31 cellular contexts compared by ENCODE assay signal in genomic region chr7:127948312-127948711, GRCh38.
"Had no signal": no experiment of that assay in that cellular context is flagged by ENCODE, and none has a peak within 500 bp of the region (broad histone marks: within the 10 kb centered on the region; RNA-seq: fewer than 3 reads in every experiment).

No MANE protein-coding gene starts in this region.

- ATAC-seq: activated CD4-positive, alpha-beta T cell treated with anti-CD3 and anti-CD28 coated beads for 36 hours; activated CD4-positive, CD25-positive, alpha-beta regulatory T cell treated with anti-CD3 and anti-CD28 coated beads, Interleukin-2, amount 50 U/mL, for 24 hours; activated CD8-positive, alpha-beta T cell treated with anti-CD3 and anti-CD28 coated beads, Interleukin-2, amount 10 ng/mL, durations not matched to agents 7 days and 5 days; Panc1; WTC11 had no signal

- DNase-seq: activated CD4-positive, alpha-beta T cell treated with anti-CD3 and anti-CD28 coated beads for 36 hours; activated CD4-positive, alpha-beta T cell treated with anti-CD3 and anti-CD28 coated beads, Interleukin-2, amount 10 ng/mL, durations not matched to agents 7 days and 5 days; activated CD4-positive, alpha-beta T cell treated with anti-CD3 and anti-CD28 coated beads, Interleukin-2, amount 50 U/mL, for 48 hours; activated CD8-positive, alpha-beta T cell treated with anti-CD3 and anti-CD28 coated beads, Interleukin-2, amount 10 ng/mL, durations not matched to agents 7 days and 5 days; activated gamma-delta T cell treated with Interleukin-2 at 50 U/mL for 16 hours; activated naive CD4-positive, alpha-beta T cell treated with anti-CD3 and anti-CD28 coated beads, Interleukin-2, amount 10 ng/mL, durations not matched to agents 7 days and 5 days; activated naive CD8-positive, alpha-beta T cell treated with anti-CD3 and anti-CD28 coated beads for 36 hours; activated T-cell treated with anti-CD3 and anti-CD28 coated beads, Interleukin-2, amount 50 U/mL, for 24 hours; amniotic stem cell; aorta; brain microvascular endothelial cell; central memory CD4-positive, alpha-beta T cell; KG1; MM.1S; MV-4-11; NCI-H1092; NCI-H146; NCI-H187; NCI-H2029 treated with DMSO at 0.1 percent for 48 hours; NCI-H2107; NCI-H2171; NCI-H510A; NCI-H774; RPMI8226; SHP77 treated with DMSO at 0.1 percent for 48 hours had no signal

- H3K9me3 Mint-ChIP-seq: activated CD4-positive, alpha-beta T cell treated with anti-CD3 and anti-CD28 coated beads, Interleukin-2, amount 10 ng/mL, durations not matched to agents 7 days and 5 days; activated naive CD4-positive, alpha-beta T cell treated with anti-CD3 and anti-CD28 coated beads, Interleukin-2, amount 10 ng/mL, durations not matched to agents 7 days and 5 days; activated naive CD8-positive, alpha-beta T cell treated with anti-CD3 and anti-CD28 coated beads for 36 hours; activated T-cell treated with anti-CD3 and anti-CD28 coated beads, Interleukin-2, amount 50 U/mL, for 24 hours; T-helper 1 cell treated with Interleukin-12 subunit alpha and Interleukin-12 subunit beta and Interleukin-4 antibody, amounts not matched to agents 30 μg/mL and 1 μg/mL, for 36 hours; T-helper 2 cell treated with Interferon-gamma antibody and Interleukin-4, amounts not matched to agents 5 μg/mL and 100 μg/mL, for 36 hours; WTC11 had no signal

- H3K27ac Mint-ChIP-seq: activated CD4-positive, alpha-beta T cell treated with anti-CD3 and anti-CD28 coated beads for 36 hours; activated CD4-positive, alpha-beta T cell treated with anti-CD3 and anti-CD28 coated beads, Interleukin-2, amount 10 ng/mL, durations not matched to agents 7 days and 5 days; activated CD8-positive, alpha-beta T cell treated with anti-CD3 and anti-CD28 coated beads, Interleukin-2, amount 10 ng/mL, durations not matched to agents 7 days and 5 days; activated naive CD4-positive, alpha-beta T cell treated with anti-CD3 and anti-CD28 coated beads, Interleukin-2, amount 10 ng/mL, durations not matched to agents 7 days and 5 days; activated naive CD8-positive, alpha-beta T cell treated with anti-CD3 and anti-CD28 coated beads for 36 hours; activated T-cell treated with anti-CD3 and anti-CD28 coated beads, Interleukin-2, amount 50 U/mL, for 24 hours; T-helper 1 cell treated with Interleukin-12 subunit alpha and Interleukin-12 subunit beta and Interleukin-4 antibody, amounts not matched to agents 30 μg/mL and 1 μg/mL, for 36 hours; T-helper 2 cell treated with Interferon-gamma antibody and Interleukin-4, amounts not matched to agents 5 μg/mL and 100 μg/mL, for 36 hours; WTC11 had no signal

- H3K27me3 Mint-ChIP-seq: activated CD4-positive, alpha-beta T cell treated with anti-CD3 and anti-CD28 coated beads for 36 hours; activated CD4-positive, alpha-beta T cell treated with anti-CD3 and anti-CD28 coated beads, Interleukin-2, amount 10 ng/mL, durations not matched to agents 7 days and 5 days; activated naive CD4-positive, alpha-beta T cell treated with anti-CD3 and anti-CD28 coated beads, Interleukin-2, amount 10 ng/mL, durations not matched to agents 7 days and 5 days; activated naive CD8-positive, alpha-beta T cell treated with anti-CD3 and anti-CD28 coated beads for 36 hours; activated T-cell treated with anti-CD3 and anti-CD28 coated beads, Interleukin-2, amount 50 U/mL, for 24 hours had no signal

- FAIRE-seq: TTC549 had no signal

- H3K4me3 Mint-ChIP-seq: activated CD4-positive, alpha-beta T cell treated with anti-CD3 and anti-CD28 coated beads for 36 hours; activated CD4-positive, alpha-beta T cell treated with anti-CD3 and anti-CD28 coated beads, Interleukin-2, amount 10 ng/mL, durations not matched to agents 7 days and 5 days; activated CD8-positive, alpha-beta T cell treated with anti-CD3 and anti-CD28 coated beads, Interleukin-2, amount 10 ng/mL, durations not matched to agents 7 days and 5 days; activated naive CD4-positive, alpha-beta T cell treated with anti-CD3 and anti-CD28 coated beads, Interleukin-2, amount 10 ng/mL, durations not matched to agents 7 days and 5 days; activated naive CD8-positive, alpha-beta T cell treated with anti-CD3 and anti-CD28 coated beads for 36 hours; activated T-cell treated with anti-CD3 and anti-CD28 coated beads, Interleukin-2, amount 50 U/mL, for 24 hours; T-helper 1 cell treated with Interleukin-12 subunit alpha and Interleukin-12 subunit beta and Interleukin-4 antibody, amounts not matched to agents 30 μg/mL and 1 μg/mL, for 36 hours; T-helper 2 cell treated with Interferon-gamma antibody and Interleukin-4, amounts not matched to agents 5 μg/mL and 100 μg/mL, for 36 hours; WTC11 had no signal

- H3K4me1 Mint-ChIP-seq: activated naive CD4-positive, alpha-beta T cell treated with anti-CD3 and anti-CD28 coated beads, Interleukin-2, amount 10 ng/mL, durations not matched to agents 7 days and 5 days had no signal
